In genomic region chr12:48995061-48995879, GRCh38 we compare ENCODE assay signal across 8 cellular contexts. TPM values are rescaled to one million over a fixed set of nuclear protein-coding genes. Genes with fewer than 3 reads are reported as not detected.
DNase-seq lines count a peak whose midpoint lies in the region; ATAC-seq and TF ChIP-seq lines count a peak whose summit lies in the region.

No MANE protein-coding gene starts in this region.

- H3K4me1 Mint-ChIP-seq in activated CD8-positive, alpha-beta T cell treated with anti-CD3 and anti-CD28 coated beads for 36 hours (ENCODE audit: low read depth) = peaks cover 24% of the 10 kb centered on the region
- peaks cover 37 to 46% (median 39%) of the 10 kb centered on the region in 3 donors for H3K4me1 Mint-ChIP-seq in naive B cell

- peaks cover 20 to 33% of the 10 kb centered on the region in 2 donors for H3K27me3 ChIP-seq in uterus

- peaks cover 0 to 6% of the 10 kb centered on the region in 2 experiments; a peak in 1 of 3 replicates for H3K36me3 ChIP-seq in HEK293 (ENCODE audit: control insufficient read depth in 2 of 2, insufficient read depth in 1 of 2, low read length in 2 of 2)
- no peaks in the 10 kb centered on the region for H3K36me3 ChIP-seq in uterus

- TF ChIP-seq CTCF in HEK293 (tag by site-specific recombination; IDR thresholded peaks at IDR 0.05) (peak; percentile 68), uterus (IDR thresholded peaks at IDR 0.05) (peak; percentile 75 to 80 (median 78))
- peak; percentile 84 for TF ChIP-seq CTCF in activated CD8-positive, alpha-beta T cell treated with anti-CD3 and anti-CD28 coated beads for 36 hours (IDR thresholded peaks at IDR 0.05)

- CTCF ChIA-PET in HEK293 (lab: Yijun Ruan, JAX) = interaction anchor here (0.5 to 5.7 kb wide), 22 partner anchors 7 to 311 kb away, joined by 3 to 53 read pairs (median 4); partner anchors contain the start of genes DDX23 and WNT1
- CTCF ChIA-PET in activated CD8-positive, alpha-beta T cell treated with anti-CD3 and anti-CD28 coated beads for 36 hours (lab: Charles Lee) = interaction anchor here (1.1 to 21.6 kb wide), 14 partner anchors 13 to 143 kb away, joined by 3 to 896 read pairs (median 6); partner anchors contain the start of genes ARF3, DDX23, DHH and WNT1

- H3K36me3 Mint-ChIP-seq in activated CD8-positive, alpha-beta T cell treated with anti-CD3 and anti-CD28 coated beads for 36 hours (ENCODE audit: low read depth) = peaks cover 2% of the 10 kb centered on the region
- no peaks in the 10 kb centered on the region for H3K36me3 Mint-ChIP-seq in naive B cell

- H3K9me3 Mint-ChIP-seq in activated CD8-positive, alpha-beta T cell treated with anti-CD3 and anti-CD28 coated beads for 36 hours = no peaks in the 10 kb centered on the region
- peaks cover 0 to 2% (median 0%) of the 10 kb centered on the region in 7 donors for H3K9me3 Mint-ChIP-seq in naive B cell

- H3K4me1 ChIP-seq in HEK293 (ENCODE audit: control insufficient read depth, insufficient read depth, low read length) (peaks cover 6% of the 10 kb centered on the region), uterus (peaks cover 0 to 31% of the 10 kb centered on the region in 2 donors)

- DNase-seq in COLO829 (ENCODE audit: low spot score) = peak; percentile 97
- DNase-seq in NCI-H226 = peak; percentile 74
- peak; percentile 71 for DNase-seq in activated CD8-positive, alpha-beta T cell treated with anti-CD3 and anti-CD28 coated beads for 36 hours
- DNase-seq in naive B cell = peak; percentile 45
- peak; percentile 61 to 75 for DNase-seq in uterus

- no peak for TF ChIP-seq POLR2A in uterus (IDR thresholded peaks at IDR 0.05)

- no peaks in the 10 kb centered on the region for H3K9me3 ChIP-seq in HEK293 (ENCODE audit: control insufficient read depth, insufficient read depth, low read depth, low read length)
- no peaks in the 10 kb centered on the region for H3K9me3 ChIP-seq in uterus

- intact Hi-C loops in activated CD8-positive, alpha-beta T cell treated with anti-CD3 and anti-CD28 coated beads for 36 hours (cut with micrococcal nuclease) = loop anchor here (5.0 kb wide), 1 partner anchor 97 kb away; the partner anchor contains the start of gene DHH
- intact Hi-C loops in uterus (cut with DNase I; ENCODE audit: low total_unique reads) = no loop called here

- H3K27ac ChIP-seq in HEK293 (ENCODE audit: extremely low read depth, low read depth, low read length) (no peak overlapping the region), uterus (no peak overlapping the region)

- peaks cover 39% of the 10 kb centered on the region for H3K27me3 Mint-ChIP-seq in activated CD8-positive, alpha-beta T cell treated with anti-CD3 and anti-CD28 coated beads for 36 hours
- peaks cover 26 to 60% (median 53%) of the 10 kb centered on the region in 3 donors for H3K27me3 Mint-ChIP-seq in naive B cell

- H3K4me3 Mint-ChIP-seq in activated CD8-positive, alpha-beta T cell treated with anti-CD3 and anti-CD28 coated beads for 36 hours = no peak overlapping the region
- H3K4me3 Mint-ChIP-seq in naive B cell = peak overlapping the region; percentile 35 to 87 (median 84)

- no peak overlapping the region for H3K27ac Mint-ChIP-seq in activated CD8-positive, alpha-beta T cell treated with anti-CD3 and anti-CD28 coated beads for 36 hours
- peak overlapping the region in 5 of 6 donors; percentile 69 to 90 (median 86) for H3K27ac Mint-ChIP-seq in naive B cell

- POLR2A ChIA-PET in HEK293 (lab: Yijun Ruan, JAX) = interaction anchor here (1.0 kb wide), 1 partner anchor 69 kb away, joined by 3 read pairs; no protein-coding TSS in a partner anchor
- POLR2A ChIA-PET in activated CD8-positive, alpha-beta T cell treated with anti-CD3 and anti-CD28 coated beads for 36 hours (lab: Charles Lee) = interaction anchor here (0.7 to 1.9 kb wide), 3 partner anchors 17 to 143 kb away, joined by 3 to 5 read pairs (median 3); partner anchors contain the start of genes PRKAG1 and WNT1

- ATAC-seq in activated CD8-positive, alpha-beta T cell treated with anti-CD3 and anti-CD28 coated beads for 36 hours = no peak
- peak; percentile 73 for ATAC-seq in esophagus mucosa
- no peak for ATAC-seq in naive B cell (ENCODE audit: low read depth in 2 of 2)
- no peak for ATAC-seq in GM21360 (IDR thresholded peaks at IDR 0.05; ENCODE audit: unreplicated experiment)

- H3K4me3 ChIP-seq in HEK293 (ENCODE audit: low read depth, low read length) (no peak overlapping the region), uterus (no peak overlapping the region)

TF ChIP-seq in HEK293, 187 proteins besides CTCF, POLR2A, EP300 and RAD21 (continues in another document):
- TF ChIP-seq ZEB2 (tag by site-specific recombination; IDR thresholded peaks at IDR 0.05) (no peak), ZNF184 (tag by site-specific recombination; IDR thresholded peaks at IDR 0.05) (no peak), ZNF580 (tag by site-specific recombination; IDR thresholded peaks at IDR 0.05) (0 out of 2 replicates have a peak, but pooled peaks have one; percentile 40), ZNF544 (tag by site-specific recombination; IDR thresholded peaks at IDR 0.05) (no peak), ZNF555 (tag by site-specific recombination; conservative IDR thresholded peaks at IDR 0.05) (no peak), ZNF830 (tag by site-specific recombination; IDR thresholded peaks at IDR 0.05; ENCODE audit: low read depth) (no peak), ZFP3 (tag by site-specific recombination; IDR thresholded peaks at IDR 0.05; ENCODE audit: low read depth) (no peak), ZNF660 (tag by site-specific recombination; IDR thresholded peaks at IDR 0.05) (no peak; the same call in 1 of the 2 replicates), ZNF747 (tag by site-specific recombination; IDR thresholded peaks at IDR 0.05) (no peak), ZNF121 (tag by site-specific recombination; IDR thresholded peaks at IDR 0.05) (no peak), AEBP2 (tag by site-specific recombination; IDR thresholded peaks at IDR 0.05; ENCODE audit: borderline replicate concordance) (no peak), ZBTB44 (tag by site-specific recombination; IDR thresholded peaks at IDR 0.05) (no peak), ZNF112 (tag by site-specific recombination; IDR thresholded peaks at IDR 0.05) (no peak), ZNF623 (tag by site-specific recombination; IDR thresholded peaks at IDR 0.05) (no peak), ZSCAN23 (tag by site-specific recombination; IDR thresholded peaks at IDR 0.05) (no peak), SALL2 (tag by site-specific recombination; IDR thresholded peaks at IDR 0.05; ENCODE audit: borderline replicate concordance) (no peak), ZNF23 (tag by site-specific recombination; IDR thresholded peaks at IDR 0.05; ENCODE audit: borderline replicate concordance) (no peak)

RNA-seq across cellular contexts. Expression of gene DDN, which starts 3.9 kb away (rescaled TPM):
- total RNA-seq in activated CD8-positive, alpha-beta T cell treated with anti-CD3 and anti-CD28 coated beads for 36 hours = 1 to 10 TPM in 1 of 2 experiments, under 1 TPM in 1; 0.72 to 1.2 TPM
- total RNA-seq in esophagus mucosa (0.28 TPM), uterus (under 1 TPM in 1 of 4 donors, not detected in 3; 0.18 TPM)
- polyA plus RNA-seq in naive B cell (ENCODE audit: low read depth in 6 of 6) = under 1 TPM in 5 of 6 donors, not detected in 1; 0.12 to 0.52 (median 0.20) TPM

RNA-seq across cellular contexts. Expression of gene WNT1, which starts 17.1 kb away (rescaled TPM):
- total RNA-seq in activated CD8-positive, alpha-beta T cell treated with anti-CD3 and anti-CD28 coated beads for 36 hours = not detected
- total RNA-seq in esophagus mucosa (not detected), uterus (not detected)
- polyA plus RNA-seq in naive B cell (ENCODE audit: low read depth in 6 of 6) = under 1 TPM in 1 of 6 donors, not detected in 5; 0.23 TPM

RNA-seq across cellular contexts. Expression of gene PRKAG1, which starts 23.3 kb away (rescaled TPM):
- total RNA-seq in activated CD8-positive, alpha-beta T cell treated with anti-CD3 and anti-CD28 coated beads for 36 hours = 10 to 100 TPM; 43.3 to 47.3 TPM
- total RNA-seq in esophagus mucosa = 52.8 TPM
- 10 to 100 TPM; 36.2 to 76.2 (median 52.1) TPM for polyA plus RNA-seq in naive B cell (ENCODE audit: low read depth in 6 of 6)
- 10 to 100 TPM; 34.7 to 46.6 (median 39.6) TPM for total RNA-seq in uterus

RNA-seq across cellular contexts. Expression of gene WNT10B, which starts 23.7 kb away (rescaled TPM):
- total RNA-seq in activated CD8-positive, alpha-beta T cell treated with anti-CD3 and anti-CD28 coated beads for 36 hours = under 1 TPM; 0.72 to 0.92 TPM
- total RNA-seq in esophagus mucosa (0.48 TPM), uterus (under 1 TPM in 1 of 4 donors, not detected in 3; 0.35 TPM)
- polyA plus RNA-seq in naive B cell (ENCODE audit: low read depth in 6 of 6) = not detected

RNA-seq across cellular contexts. Expression of gene ARF3, which starts 38.0 kb away (rescaled TPM):
- 10 to 100 TPM; 58.3 to 67.6 TPM for total RNA-seq in activated CD8-positive, alpha-beta T cell treated with anti-CD3 and anti-CD28 coated beads for 36 hours
- total RNA-seq in esophagus mucosa (144 TPM), uterus (100 to 1,000 TPM in 1 of 4 donors, 10 to 100 TPM in 2, 1 to 10 TPM in 1; 6.9 to 117 (median 29.7) TPM)
- 10 to 100 TPM; 21.7 to 40.3 (median 25.8) TPM for polyA plus RNA-seq in naive B cell (ENCODE audit: low read depth in 6 of 6)

Comparison
In these comparisons a context has a peak if more than half of its experiments do, and no peak if none do; other contexts are left out.
1. DNase-seq: peak in every context shown above with its lines; median percentile 97 in COLO829; 74 in NCI-H226; 71 in activated CD8-positive, alpha-beta T cell treated with anti-CD3 and anti-CD28 coated beads for 36 hours; 68 in uterus; 45 in naive B cell.